1 cellular context compared by ENCODE assay signal in the genomic region with DNA sequence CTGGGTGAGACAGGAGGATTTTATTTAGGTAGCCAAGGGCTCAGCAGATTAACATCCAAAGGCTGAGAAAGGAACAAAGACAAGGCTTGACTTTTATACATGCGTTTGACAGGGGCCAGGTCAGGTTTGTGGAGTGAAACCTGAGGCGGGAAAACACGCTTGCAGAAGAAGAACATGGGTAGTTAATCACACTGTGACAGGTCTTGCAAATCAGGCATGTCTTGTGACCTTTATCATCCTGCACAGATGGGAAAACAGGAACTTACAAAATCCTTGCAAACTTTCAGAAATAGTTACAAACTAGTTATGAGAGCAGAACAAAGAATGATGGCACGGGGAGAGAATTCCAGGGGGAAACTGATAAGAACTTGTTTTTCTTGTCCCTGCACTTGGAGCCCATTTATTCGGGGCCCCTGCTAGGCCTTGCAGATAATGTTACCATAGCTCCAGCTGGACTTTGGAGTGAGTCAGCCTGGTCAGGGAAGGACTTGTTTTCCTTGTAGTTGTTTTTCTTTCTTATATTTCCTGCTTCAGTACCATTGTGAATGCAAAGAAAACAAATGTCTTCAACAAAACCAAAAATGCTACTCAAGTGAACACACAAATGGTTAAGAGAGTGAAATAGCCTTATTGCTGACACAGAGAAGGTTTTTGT.
TF ChIP-seq lines count a peak whose summit lies in the region.

No MANE protein-coding gene starts in this region.

TF ChIP-seq in HepG2, 621 proteins besides CTCF, POLR2A, EP300 and RAD21 (continued from another document and continues in another):
- TF ChIP-seq MTERF4 (CRISPR knock-in tag; IDR thresholded peaks at IDR 0.05): no peak
- no peak for TF ChIP-seq ATF7-NPFF (CRISPR knock-in tag; IDR thresholded peaks at IDR 0.05; ENCODE audit: low read depth)
- TF ChIP-seq ZBTB42 (CRISPR knock-in tag; IDR thresholded peaks at IDR 0.05): no peak
- no peak for TF ChIP-seq ZNF564 (CRISPR knock-in tag; IDR thresholded peaks at IDR 0.05)
- TF ChIP-seq ZNF382 (CRISPR knock-in tag; IDR thresholded peaks at IDR 0.05; ENCODE audit: borderline replicate concordance): no peak
- no peak for TF ChIP-seq NCOR1 (IDR thresholded peaks at IDR 0.05; ENCODE audit: borderline replicate concordance, low read length)
- no peak for TF ChIP-seq ZNF513 (CRISPR knock-in tag; conservative IDR thresholded peaks at IDR 0.05)
- no peak for TF ChIP-seq ZNF263 (CRISPR knock-in tag; IDR thresholded peaks at IDR 0.05)
- no peak for TF ChIP-seq ZSCAN21 (CRISPR knock-in tag; IDR thresholded peaks at IDR 0.05; ENCODE audit: borderline replicate concordance)
- TF ChIP-seq ZNF629 (CRISPR knock-in tag; conservative IDR thresholded peaks at IDR 0.05): no peak; the same call in 1 of the 2 replicates
- TF ChIP-seq, protein P1, sequence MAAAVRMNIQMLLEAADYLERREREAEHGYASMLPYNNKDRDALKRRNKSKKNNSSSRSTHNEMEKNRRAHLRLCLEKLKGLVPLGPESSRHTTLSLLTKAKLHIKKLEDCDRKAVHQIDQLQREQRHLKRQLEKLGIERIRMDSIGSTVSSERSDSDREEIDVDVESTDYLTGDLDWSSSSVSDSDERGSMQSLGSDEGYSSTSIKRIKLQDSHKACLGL (CRISPR knock-in tag; IDR thresholded peaks at IDR 0.05): no peak
- no peak for TF ChIP-seq ZNF549 (CRISPR knock-in tag; IDR thresholded peaks at IDR 0.05)
- TF ChIP-seq RFX5 (IDR thresholded peaks at IDR 0.05; ENCODE audit: low read depth, low read length): no peak
- no peak for TF ChIP-seq NFIB (CRISPR knock-in tag; IDR thresholded peaks at IDR 0.05; ENCODE audit: borderline replicate concordance)
- no peak for TF ChIP-seq SP5 (CRISPR knock-in tag; IDR thresholded peaks at IDR 0.05; ENCODE audit: borderline replicate concordance, low read depth)
- TF ChIP-seq BRD4 (CRISPR knock-in tag; IDR thresholded peaks at IDR 0.05): no peak
- peak; percentile 40; the same call in 1 of the 2 replicates for TF ChIP-seq ATF1 (CRISPR knock-in tag; IDR thresholded peaks at IDR 0.05)
- TF ChIP-seq, protein P2, sequence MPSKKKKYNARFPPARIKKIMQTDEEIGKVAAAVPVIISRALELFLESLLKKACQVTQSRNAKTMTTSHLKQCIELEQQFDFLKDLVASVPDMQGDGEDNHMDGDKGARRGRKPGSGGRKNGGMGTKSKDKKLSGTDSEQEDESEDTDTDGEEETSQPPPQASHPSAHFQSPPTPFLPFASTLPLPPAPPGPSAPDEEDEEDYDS (CRISPR knock-in tag; IDR thresholded peaks at IDR 0.05): no peak
- TF ChIP-seq ZNF570 (CRISPR knock-in tag; IDR thresholded peaks at IDR 0.05; ENCODE audit: borderline replicate concordance): no peak
- TF ChIP-seq PAWR (CRISPR knock-in tag; IDR thresholded peaks at IDR 0.05; ENCODE audit: borderline replicate concordance): no peak
- TF ChIP-seq, protein P3, sequence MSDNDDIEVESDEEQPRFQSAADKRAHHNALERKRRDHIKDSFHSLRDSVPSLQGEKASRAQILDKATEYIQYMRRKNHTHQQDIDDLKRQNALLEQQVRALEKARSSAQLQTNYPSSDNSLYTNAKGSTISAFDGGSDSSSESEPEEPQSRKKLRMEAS (IDR thresholded peaks at IDR 0.05): peak; percentile 65
- TF ChIP-seq ZBTB37 (CRISPR knock-in tag; IDR thresholded peaks at IDR 0.05): no peak
- TF ChIP-seq ZMYM2 (CRISPR knock-in tag; IDR thresholded peaks at IDR 0.05): no peak
- TF ChIP-seq SALL2 (CRISPR knock-in tag; IDR thresholded peaks at IDR 0.05): no peak
- TF ChIP-seq TAF1 (CRISPR knock-in tag; IDR thresholded peaks at IDR 0.05): no peak
- no peak for TF ChIP-seq ASH2L (IDR thresholded peaks at IDR 0.05; ENCODE audit: insufficient read length, low read depth, low read length)
- TF ChIP-seq ADNP (CRISPR knock-in tag; IDR thresholded peaks at IDR 0.05): no peak
- no peak for TF ChIP-seq ZNF672 (CRISPR knock-in tag; IDR thresholded peaks at IDR 0.05)
- no peak for TF ChIP-seq NRL (CRISPR knock-in tag; IDR thresholded peaks at IDR 0.05; ENCODE audit: borderline replicate concordance)
- TF ChIP-seq ZNF34 (CRISPR knock-in tag; IDR thresholded peaks at IDR 0.05; ENCODE audit: borderline replicate concordance): no peak
- no peak for TF ChIP-seq JUN (CRISPR knock-in tag; IDR thresholded peaks at IDR 0.05)
- TF ChIP-seq ZNF383 (CRISPR knock-in tag; IDR thresholded peaks at IDR 0.05; ENCODE audit: borderline replicate concordance): no peak
- no peak for TF ChIP-seq POLR2AphosphoS5 (IDR thresholded peaks at IDR 0.05; ENCODE audit: low read depth, low read length)
- no peak for TF ChIP-seq JDP2 (CRISPR knock-in tag; IDR thresholded peaks at IDR 0.05; ENCODE audit: borderline replicate concordance)
- TF ChIP-seq RFXANK (CRISPR knock-in tag; IDR thresholded peaks at IDR 0.05): no peak
- TF ChIP-seq, protein P4, sequence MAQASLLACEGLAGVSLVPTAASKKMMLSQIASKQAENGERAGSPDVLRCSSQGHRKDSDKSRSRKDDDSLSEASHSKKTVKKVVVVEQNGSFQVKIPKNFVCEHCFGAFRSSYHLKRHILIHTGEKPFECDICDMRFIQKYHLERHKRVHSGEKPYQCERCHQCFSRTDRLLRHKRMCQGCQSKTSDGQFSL (CRISPR knock-in tag; IDR thresholded peaks at IDR 0.05): no peak
- TF ChIP-seq PTBP1 (IDR thresholded peaks at IDR 0.05; ENCODE audit: low read depth, low read length, poor library complexity, severe bottlenecking): no peak
- no peak for TF ChIP-seq RFX1 (IDR thresholded peaks at IDR 0.05)
- TF ChIP-seq ZNF484 (CRISPR knock-in tag; IDR thresholded peaks at IDR 0.05; ENCODE audit: borderline replicate concordance, low read depth): no peak
- TF ChIP-seq SMC3 (IDR thresholded peaks at IDR 0.05; ENCODE audit: low read length): no peak
- TF ChIP-seq ZSCAN25 (CRISPR knock-in tag; IDR thresholded peaks at IDR 0.05): no peak
- no peak for TF ChIP-seq NAIF1 (CRISPR knock-in tag; IDR thresholded peaks at IDR 0.05; ENCODE audit: borderline replicate concordance)
- TF ChIP-seq ZNF616 (CRISPR knock-in tag; IDR thresholded peaks at IDR 0.05; ENCODE audit: low read depth): no peak
- TF ChIP-seq PHB2 (IDR thresholded peaks at IDR 0.05; ENCODE audit: partially characterized antibody): no peak
- no peak for TF ChIP-seq HNRNPH1 (optimal IDR thresholded peaks at IDR 0.05; ENCODE audit: low read depth, low read length)
- no peak for TF ChIP-seq PRDM15 (CRISPR knock-in tag; IDR thresholded peaks at IDR 0.05)
- peak; percentile 39; the same call in 1 of the 2 replicates for TF ChIP-seq FOXK1 (CRISPR knock-in tag; IDR thresholded peaks at IDR 0.05; ENCODE audit: borderline replicate concordance, low read depth)
- TF ChIP-seq ZBTB38 (CRISPR knock-in tag; IDR thresholded peaks at IDR 0.05): no peak
- no peak for TF ChIP-seq DNMT3B (CRISPR knock-in tag; conservative IDR thresholded peaks at IDR 0.05)
- no peak for TF ChIP-seq FOXC1 (CRISPR knock-in tag; IDR thresholded peaks at IDR 0.05; ENCODE audit: borderline replicate concordance)
- TF ChIP-seq FOXO1 (CRISPR knock-in tag; IDR thresholded peaks at IDR 0.05): peak; percentile 94
- TF ChIP-seq ZMAT3 (CRISPR knock-in tag; conservative IDR thresholded peaks at IDR 0.05): no peak
- no peak for TF ChIP-seq ZNF615 (CRISPR knock-in tag; IDR thresholded peaks at IDR 0.05; ENCODE audit: borderline replicate concordance)
- TF ChIP-seq, protein P5, sequence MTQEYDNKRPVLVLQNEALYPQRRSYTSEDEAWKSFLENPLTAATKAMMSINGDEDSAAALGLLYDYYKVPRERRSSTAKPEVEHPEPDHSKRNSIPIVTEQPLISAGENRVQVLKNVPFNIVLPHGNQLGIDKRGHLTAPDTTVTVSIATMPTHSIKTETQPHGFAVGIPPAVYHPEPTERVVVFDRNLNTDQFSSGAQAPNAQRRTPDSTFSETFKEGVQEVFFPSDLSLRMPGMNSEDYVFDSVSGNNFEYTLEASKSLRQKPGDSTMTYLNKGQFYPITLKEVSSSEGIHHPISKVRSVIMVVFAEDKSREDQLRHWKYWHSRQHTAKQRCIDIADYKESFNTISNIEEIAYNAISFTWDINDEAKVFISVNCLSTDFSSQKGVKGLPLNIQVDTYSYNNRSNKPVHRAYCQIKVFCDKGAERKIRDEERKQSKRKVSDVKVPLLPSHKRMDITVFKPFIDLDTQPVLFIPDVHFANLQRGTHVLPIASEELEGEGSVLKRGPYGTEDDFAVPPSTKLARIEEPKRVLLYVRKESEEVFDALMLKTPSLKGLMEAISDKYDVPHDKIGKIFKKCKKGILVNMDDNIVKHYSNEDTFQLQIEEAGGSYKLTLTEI (CRISPR knock-in tag; conservative IDR thresholded peaks at IDR 0.05): no peak
- TF ChIP-seq JUNB (CRISPR knock-in tag; IDR thresholded peaks at IDR 0.05; ENCODE audit: borderline replicate concordance): no peak
- TF ChIP-seq NFE2L1 (CRISPR knock-in tag; IDR thresholded peaks at IDR 0.05; ENCODE audit: borderline replicate concordance): no peak
- peak; percentile 73 for TF ChIP-seq NR2F2 (IDR thresholded peaks at IDR 0.05; ENCODE audit: borderline replicate concordance, low read depth)
- TF ChIP-seq, protein P6, sequence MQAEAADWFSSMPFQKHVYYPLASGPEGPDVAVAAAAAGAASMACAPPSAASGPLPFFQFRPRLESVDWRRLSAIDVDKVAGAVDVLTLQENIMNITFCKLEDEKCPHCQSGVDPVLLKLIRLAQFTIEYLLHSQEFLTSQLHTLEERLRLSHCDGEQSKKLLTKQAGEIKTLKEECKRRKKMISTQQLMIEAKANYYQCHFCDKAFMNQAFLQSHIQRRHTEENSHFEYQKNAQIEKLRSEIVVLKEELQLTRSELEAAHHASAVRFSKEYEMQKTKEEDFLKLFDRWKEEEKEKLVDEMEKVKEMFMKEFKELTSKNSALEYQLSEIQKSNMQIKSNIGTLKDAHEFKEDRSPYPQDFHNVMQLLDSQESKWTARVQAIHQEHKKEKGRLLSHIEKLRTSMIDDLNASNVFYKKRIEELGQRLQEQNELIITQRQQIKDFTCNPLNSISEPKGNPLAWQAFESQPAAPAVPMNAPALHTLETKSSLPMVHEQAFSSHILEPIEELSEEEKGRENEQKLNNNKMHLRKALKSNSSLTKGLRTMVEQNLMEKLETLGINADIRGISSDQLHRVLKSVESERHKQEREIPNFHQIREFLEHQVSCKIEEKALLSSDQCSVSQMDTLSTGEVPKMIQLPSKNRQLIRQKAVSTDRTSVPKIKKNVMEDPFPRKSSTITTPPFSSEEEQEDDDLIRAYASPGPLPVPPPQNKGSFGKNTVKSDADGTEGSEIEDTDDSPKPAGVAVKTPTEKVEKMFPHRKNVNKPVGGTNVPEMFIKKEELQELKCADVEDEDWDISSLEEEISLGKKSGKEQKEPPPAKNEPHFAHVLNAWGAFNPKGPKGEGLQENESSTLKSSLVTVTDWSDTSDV (CRISPR knock-in tag; IDR thresholded peaks at IDR 0.05): no peak
- no peak for TF ChIP-seq PHF8 (CRISPR knock-in tag; IDR thresholded peaks at IDR 0.05)
- no peak for TF ChIP-seq SNAPC5 (CRISPR knock-in tag; IDR thresholded peaks at IDR 0.05; ENCODE audit: borderline replicate concordance)
- peak; percentile 75; the same call in 1 of the 2 replicates for TF ChIP-seq RXRB (CRISPR knock-in tag; IDR thresholded peaks at IDR 0.05; ENCODE audit: borderline replicate concordance)
